In the genomic region with DNA sequence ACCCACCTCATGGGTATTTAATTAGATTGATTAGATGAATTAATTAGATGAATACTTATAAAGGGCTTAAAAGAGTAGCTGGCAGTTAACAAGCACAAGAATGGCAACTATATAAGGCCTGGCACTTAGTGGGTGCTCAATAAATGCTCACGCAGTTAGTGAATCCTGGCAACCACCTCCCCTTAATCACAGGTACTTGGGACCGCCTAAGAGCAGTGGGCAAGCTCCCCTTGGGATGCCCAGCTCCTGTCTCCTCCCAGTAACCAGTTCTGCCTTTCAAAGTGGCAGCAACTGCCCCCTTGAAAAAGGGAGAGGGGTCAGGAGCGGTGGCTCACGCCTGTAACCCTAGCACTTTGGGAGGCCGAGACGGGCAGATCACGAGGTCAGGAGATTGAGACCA, we compare ENCODE assay signal across 43 cellular contexts. TPM values are rescaled to one million over a fixed set of nuclear protein-coding genes. Genes with fewer than 3 reads are reported as not detected.
"Had no signal": no experiment of that assay in that cellular context is flagged by ENCODE, and none has a peak within 500 bp of the region (broad histone marks: within the 10 kb centered on the region; RNA-seq: fewer than 3 reads in every experiment).

No MANE protein-coding gene starts in this region.

- H3K4me3 Mint-ChIP-seq: activated naive CD4-positive, alpha-beta T cell treated with anti-CD3 and anti-CD28 coated beads for 36 hours; activated naive CD4-positive, alpha-beta T cell treated with anti-CD3 and anti-CD28 coated beads, Interleukin-2, amount 10 ng/mL, durations not matched to agents 7 days and 5 days; activated naive CD4-positive, alpha-beta T cell treated with anti-CD3 and anti-CD28 coated beads, Interleukin-2, amount 50 U/mL, for 24 hours; activated naive CD8-positive, alpha-beta T cell; activated naive CD8-positive, alpha-beta T cell treated with anti-CD3 and anti-CD28 coated beads for 36 hours; activated naive CD8-positive, alpha-beta T cell treated with anti-CD3 and anti-CD28 coated beads, Interleukin-2, amount 10 ng/mL, durations not matched to agents 7 days and 5 days; activated naive CD8-positive, alpha-beta T cell treated with anti-CD3 and anti-CD28 coated beads, Interleukin-2, amount 50 U/mL, for 24 hours; activated T-cell treated with anti-CD3 and anti-CD28 coated beads, Interleukin-2, amount 50 U/mL, for 24 hours; activated T-cell treated with anti-CD3 and anti-CD28 coated beads, Interleukin-2, amount 50 U/mL, for 4 hours; activated T-cell treated with anti-CD3 and anti-CD28 coated beads, Interleukin-2, amount 50 U/mL, for 72 hours; activated T-helper 1 cell treated with anti-CD3 and anti-CD28 coated beads, Interleukin-12 subunit alpha, Interleukin-12 subunit beta, Interleukin-2, Interleukin-4 antibody, amounts not matched to agents 30 ng/mL and 10 ng/mL and 1 ng/mL, durations not matched to agents 14 hours and 24 hours and 36 hours; activated T-helper 17 cell treated with anti-CD3 and anti-CD28 coated beads, Interleukin-2, amount 50 U/mL, for 72 hours; brain; central memory CD8-positive, alpha-beta T cell had no signal

- H3K4me3 ChIP-seq: adrenal gland, ascending aorta, body of pancreas, breast epithelium, cardiac muscle cell had no signal

- DNase-seq: activated effector memory CD4-positive, alpha-beta T cell treated with anti-CD3 and anti-CD28 coated beads, Interleukin-2, amount 50 U/mL, for 16 hours; activated effector memory CD4-positive, alpha-beta T cell treated with Interleukin-2 at 50 U/mL for 16 hours; activated gamma-delta T cell; activated gamma-delta T cell treated with Interleukin-2 at 50 U/mL for 16 hours; activated naive CD4-positive, alpha-beta T cell; activated naive CD4-positive, alpha-beta T cell treated with anti-CD3 and anti-CD28 coated beads for 36 hours; activated naive CD4-positive, alpha-beta T cell treated with anti-CD3 and anti-CD28 coated beads, Interleukin-2, amount 10 ng/mL, durations not matched to agents 7 days and 5 days; activated naive CD4-positive, alpha-beta T cell treated with anti-CD3 and anti-CD28 coated beads, Interleukin-2, amount 50 U/mL, for 16 hours; activated naive CD4-positive, alpha-beta T cell treated with Interleukin-2 at 50 U/mL for 16 hours; activated naive CD8-positive, alpha-beta T cell treated with anti-CD3 and anti-CD28 coated beads for 36 hours; activated naive CD8-positive, alpha-beta T cell treated with anti-CD3 and anti-CD28 coated beads, Interleukin-2, amount 10 ng/mL, durations not matched to agents 7 days and 5 days; activated naive CD8-positive, alpha-beta T cell treated with anti-CD3 and anti-CD28 coated beads, Interleukin-2, amount 50 U/mL, for 24 hours; activated T-cell treated with anti-CD3 and anti-CD28 coated beads, Interleukin-2, amount 50 U/mL, for 1 hour; activated T-cell treated with anti-CD3 and anti-CD28 coated beads, Interleukin-2, amount 50 U/mL, for 24 hours; activated T-cell treated with anti-CD3 and anti-CD28 coated beads, Interleukin-2, amount 50 U/mL, for 4 hours; activated T-cell treated with anti-CD3 and anti-CD28 coated beads, Interleukin-2, amount 50 U/mL, for 48 hours; activated T-cell treated with anti-CD3 and anti-CD28 coated beads, Interleukin-2, amount 50 U/mL, for 72 hours; adrenal gland; amniotic stem cell; amygdala; anterior cingulate cortex; aorta; body of pancreas; brain microvascular endothelial cell; caudate nucleus; central memory CD4-positive, alpha-beta T cell; cerebellar nuclear complex had no signal

- H3K9me3 Mint-ChIP-seq: activated naive CD4-positive, alpha-beta T cell treated with anti-CD3 and anti-CD28 coated beads, Interleukin-2, amount 10 ng/mL, durations not matched to agents 7 days and 5 days; activated naive CD4-positive, alpha-beta T cell treated with anti-CD3 and anti-CD28 coated beads, Interleukin-2, amount 50 U/mL, for 72 hours; activated naive CD8-positive, alpha-beta T cell treated with anti-CD3 and anti-CD28 coated beads, Interleukin-2, amount 50 U/mL, for 24 hours; activated T-cell treated with anti-CD3 and anti-CD28 coated beads, Interleukin-2, amount 50 U/mL, for 4 hours; activated T-helper 1 cell treated with anti-CD3 and anti-CD28 coated beads, Interleukin-12 subunit alpha, Interleukin-12 subunit beta, Interleukin-2, Interleukin-4 antibody, amounts not matched to agents 30 ng/mL and 10 ng/mL and 1 ng/mL, durations not matched to agents 14 hours and 24 hours and 36 hours; activated T-helper 17 cell treated with anti-CD3 and anti-CD28 coated beads, Interleukin-2, amount 50 U/mL, for 72 hours; activated T-helper 2 cell treated with anti-CD3 and anti-CD28 coated beads, Interferon-gamma antibody, Interleukin-2, Interleukin-4, amounts not matched to agents 10 μg/mL and 5 μg/mL and 100 μg/mL, durations not matched to agents 14 hours and 24 hours and 36 hours; central memory CD8-positive, alpha-beta T cell had no signal

- H3K27me3 Mint-ChIP-seq: activated naive CD4-positive, alpha-beta T cell treated with anti-CD3 and anti-CD28 coated beads, Interleukin-2, amount 50 U/mL, for 24 hours; activated naive CD8-positive, alpha-beta T cell; activated naive CD8-positive, alpha-beta T cell treated with anti-CD3 and anti-CD28 coated beads for 36 hours; activated naive CD8-positive, alpha-beta T cell treated with anti-CD3 and anti-CD28 coated beads, Interleukin-2, amount 50 U/mL, for 24 hours; activated T-cell treated with anti-CD3 and anti-CD28 coated beads, Interleukin-2, amount 50 U/mL, for 24 hours had no signal

- H3K36me3 Mint-ChIP-seq: activated naive CD4-positive, alpha-beta T cell treated with anti-CD3 and anti-CD28 coated beads, Interleukin-2, amount 10 ng/mL, durations not matched to agents 7 days and 5 days; activated naive CD4-positive, alpha-beta T cell treated with anti-CD3 and anti-CD28 coated beads, Interleukin-2, amount 50 U/mL, for 24 hours; activated naive CD4-positive, alpha-beta T cell treated with anti-CD3 and anti-CD28 coated beads, Interleukin-2, amount 50 U/mL, for 72 hours; activated naive CD8-positive, alpha-beta T cell treated with anti-CD3 and anti-CD28 coated beads for 36 hours; brain had no signal

- H3K4me1 Mint-ChIP-seq: activated naive CD4-positive, alpha-beta T cell treated with anti-CD3 and anti-CD28 coated beads, Interleukin-2, amount 10 ng/mL, durations not matched to agents 7 days and 5 days; activated T-helper 17 cell treated with anti-CD3 and anti-CD28 coated beads, Interleukin-2, amount 50 U/mL, for 72 hours; brain; central memory CD8-positive, alpha-beta T cell had no signal

- H3K27ac Mint-ChIP-seq: activated naive CD4-positive, alpha-beta T cell treated with anti-CD3 and anti-CD28 coated beads for 36 hours; activated naive CD4-positive, alpha-beta T cell treated with anti-CD3 and anti-CD28 coated beads, Interleukin-2, amount 10 ng/mL, durations not matched to agents 7 days and 5 days; activated naive CD4-positive, alpha-beta T cell treated with anti-CD3 and anti-CD28 coated beads, Interleukin-2, amount 50 U/mL, for 24 hours; activated naive CD8-positive, alpha-beta T cell; activated naive CD8-positive, alpha-beta T cell treated with anti-CD3 and anti-CD28 coated beads for 36 hours; activated naive CD8-positive, alpha-beta T cell treated with anti-CD3 and anti-CD28 coated beads, Interleukin-2, amount 10 ng/mL, durations not matched to agents 7 days and 5 days; activated naive CD8-positive, alpha-beta T cell treated with anti-CD3 and anti-CD28 coated beads, Interleukin-2, amount 50 U/mL, for 24 hours; activated T-cell treated with anti-CD3 and anti-CD28 coated beads, Interleukin-2, amount 50 U/mL, for 24 hours; activated T-cell treated with anti-CD3 and anti-CD28 coated beads, Interleukin-2, amount 50 U/mL, for 72 hours; activated T-helper 1 cell treated with anti-CD3 and anti-CD28 coated beads, Interleukin-12 subunit alpha, Interleukin-12 subunit beta, Interleukin-2, Interleukin-4 antibody, amounts not matched to agents 30 ng/mL and 10 ng/mL and 1 ng/mL, durations not matched to agents 14 hours and 24 hours and 36 hours; activated T-helper 17 cell treated with anti-CD3 and anti-CD28 coated beads, Interleukin-2, amount 50 U/mL, for 72 hours; activated T-helper 2 cell treated with anti-CD3 and anti-CD28 coated beads, Interferon-gamma antibody, Interleukin-2, Interleukin-4, amounts not matched to agents 10 μg/mL and 5 μg/mL and 100 μg/mL, durations not matched to agents 14 hours and 24 hours and 36 hours; brain had no signal

RNA-seq across cellular contexts. Expression of a gene that starts 4.6 kb away (rescaled TPM):
- total RNA-seq: activated naive CD4-positive, alpha-beta T cell treated with anti-CD3 and anti-CD28 coated beads for 36 hours; activated naive CD4-positive, alpha-beta T cell treated with anti-CD3 and anti-CD28 coated beads, Interleukin-2, amount 50 U/mL, for 72 hours; activated naive CD8-positive, alpha-beta T cell treated with anti-CD3 and anti-CD28 coated beads for 36 hours; activated naive CD8-positive, alpha-beta T cell treated with anti-CD3 and anti-CD28 coated beads, Interleukin-2, amount 10 ng/mL, durations not matched to agents 7 days and 5 days; activated T-cell treated with anti-CD3 and anti-CD28 coated beads, Interleukin-2, amount 50 U/mL, for 4 hours; activated T-cell treated with anti-CD3 and anti-CD28 coated beads, Interleukin-2, amount 50 U/mL, for 72 hours; activated T-helper 1 cell treated with anti-CD3 and anti-CD28 coated beads, Interleukin-12 subunit alpha, Interleukin-12 subunit beta, Interleukin-2, Interleukin-4 antibody, amounts not matched to agents 30 ng/mL and 10 ng/mL and 1 ng/mL, durations not matched to agents 14 hours and 24 hours and 36 hours; activated T-helper 17 cell treated with anti-CD3 and anti-CD28 coated beads, Interleukin-2, amount 50 U/mL, for 72 hours; activated T-helper 2 cell treated with anti-CD3 and anti-CD28 coated beads, Interferon-gamma antibody, Interleukin-2, Interleukin-4, amounts not matched to agents 10 μg/mL and 5 μg/mL and 100 μg/mL, durations not matched to agents 14 hours and 24 hours and 36 hours; adrenal gland; aorta; ascending aorta; astrocyte; body of pancreas; breast epithelium; bronchial epithelial cell; cardiac septum; cerebellum; chondrocyte had no signal
